In the genomic region with DNA sequence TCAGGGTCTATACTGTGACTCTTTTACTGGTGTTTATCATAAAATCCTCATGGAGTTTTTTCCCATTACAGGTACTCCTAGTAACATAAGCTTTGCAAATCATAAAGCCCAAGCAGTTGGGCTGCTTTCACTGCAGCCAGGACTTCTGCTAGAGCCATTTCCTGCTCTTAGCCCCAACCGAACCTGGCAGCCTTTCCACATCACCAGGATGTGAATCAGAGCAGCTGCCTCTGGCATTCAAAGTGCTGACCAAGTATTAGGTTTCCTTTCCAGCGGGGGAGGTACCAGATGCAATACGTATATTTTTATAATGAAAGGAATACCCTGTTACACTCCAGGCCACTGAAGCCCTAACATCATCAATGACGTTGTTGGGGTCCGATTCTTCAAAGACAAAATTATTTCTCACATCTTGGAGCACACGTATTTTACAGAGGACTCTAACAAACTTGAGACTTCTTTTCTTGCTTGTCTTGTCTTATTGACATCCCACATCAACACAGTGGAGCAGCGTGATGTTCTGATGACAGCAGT, we compare ENCODE assay signal across 13 cellular contexts. TPM values are rescaled to one million over a fixed set of nuclear protein-coding genes. Genes with fewer than 3 reads are reported as not detected.
DNase-seq lines count a peak whose midpoint lies in the region; ATAC-seq, FAIRE-seq and TF ChIP-seq lines count a peak whose summit lies in the region.
"Had no signal": no experiment of that assay in that cellular context is flagged by ENCODE, and none has a peak within 500 bp of the region (broad histone marks: within the 10 kb centered on the region; RNA-seq: fewer than 3 reads in every experiment).

No MANE protein-coding gene starts in this region.

- H3K4me1 ChIP-seq in right lobe of liver: no peaks in the 10 kb centered on the region
- peaks cover 0 to 9% (median 0%) of the 10 kb centered on the region in 4 donors for H3K4me1 ChIP-seq in stomach
- no peaks in the 10 kb centered on the region for H3K4me1 ChIP-seq in ascending aorta
- H3K4me1 ChIP-seq: uterus had no signal

- DNase-seq in DMS153 (lab: John Stamatoyannopoulos, UW) (peak; percentile 85), NCI-H1092 treated with DMSO at 0.1 percent for 48 hours (lab: John Stamatoyannopoulos, UW) (peak; percentile 94), amniotic stem cell (lab: John Stamatoyannopoulos, UW) (peak; percentile 44), right lobe of liver (peak in 1 of 3 donors; percentile 33), stomach (no peak), ascending aorta (ENCODE audit: low spot score in 2 of 2) (no peak), HTR-8/SVneo (ENCODE audit: insufficient read length, low spot score) (no peak)
- DNase-seq: activated CD8-positive, alpha-beta memory T cell treated with anti-CD3 and anti-CD28 coated beads, Interleukin-2, amount 10 ng/mL, durations not matched to agents 7 days and 5 days had no signal

- H3K27ac ChIP-seq in right lobe of liver (no peak overlapping the region), stomach (no peak overlapping the region), ascending aorta (no peak overlapping the region)
- H3K27ac ChIP-seq: SK-N-MC, uterus had no signal

- 49% methylated on average over 7 of the region's 7 CpGs for WGBS in right lobe of liver (ENCODE audit: insufficient coverage, low coverage, low lambda C conversion rate, missing lambda C conversion rate)
- 48 to 67% (median 60%) methylated on average over 7 of the region's 7 CpGs for WGBS in stomach, 5 donors

- TF ChIP-seq CTCF in right lobe of liver (IDR thresholded peaks at IDR 0.05) (no peak), stomach (IDR thresholded peaks at IDR 0.05) (no peak), ascending aorta (IDR thresholded peaks at IDR 0.05) (no peak)

- H3K36me3 ChIP-seq in right lobe of liver (no peaks in the 10 kb centered on the region), stomach (no peaks in the 10 kb centered on the region), ascending aorta (no peaks in the 10 kb centered on the region)
- H3K36me3 ChIP-seq: uterus had no signal

- TF ChIP-seq POLR2A in right lobe of liver (IDR thresholded peaks at IDR 0.05) (no peak), stomach (IDR thresholded peaks at IDR 0.05) (no peak)

- H3K4me3 ChIP-seq in right lobe of liver (no peak overlapping the region), stomach (no peak overlapping the region), ascending aorta (no peak overlapping the region)
- H3K4me3 ChIP-seq: SK-N-MC, uterus had no signal

- FAIRE-seq in HTR-8/SVneo (lab: Jason Lieb, UNC): no peak
- FAIRE-seq: G401.6 had no signal

- ATAC-seq in right lobe of liver (peak in 3 of 4 donors; percentile 16 to 63 (median 50)), GM21423 (IDR thresholded peaks at IDR 0.05; ENCODE audit: unreplicated experiment) (no peak)
- ATAC-seq: activated CD8-positive, alpha-beta memory T cell treated with anti-CD3 and anti-CD28 coated beads, Interleukin-2, amount 10 ng/mL, durations not matched to agents 7 days and 5 days had no signal

- H3K9me3 ChIP-seq in right lobe of liver (no peaks in the 10 kb centered on the region), stomach (no peaks in the 10 kb centered on the region), ascending aorta (no peaks in the 10 kb centered on the region)
- H3K9me3 ChIP-seq: uterus had no signal

- intact Hi-C loops in right lobe of liver (cut with DNase I) (no loop called here), stomach (cut with DNase I; ENCODE audit: low total_unique reads) (no loop called here), ascending aorta (cut with DNase I) (no loop called here)

- no peak for TF ChIP-seq EP300 in stomach (IDR thresholded peaks at IDR 0.05)

- no peaks in the 10 kb centered on the region for H3K27me3 ChIP-seq in right lobe of liver
- H3K27me3 ChIP-seq in stomach: peaks cover 0 to 25% (median 8%) of the 10 kb centered on the region in 3 donors
- no peaks in the 10 kb centered on the region for H3K27me3 ChIP-seq in ascending aorta
- H3K27me3 ChIP-seq: uterus had no signal

RNA-seq across cellular contexts. Expression of gene HTR5A, which starts 3.6 kb away (rescaled TPM):
- total RNA-seq in right lobe of liver (not detected), stomach (not detected), ascending aorta (not detected)
- polyA plus RNA-seq in stomach: not detected
- total RNA-seq: activated CD8-positive, alpha-beta memory T cell treated with anti-CD3 and anti-CD28 coated beads, Interleukin-2, amount 10 ng/mL, durations not matched to agents 7 days and 5 days; neural crest cell; uterus had no signal

Comparison
In these comparisons a context has a peak if more than half of its experiments do, and no peak if none do; other contexts are left out.
1. DNase-seq: peak in DMS153 (single experiment), NCI-H1092 treated with DMSO at 0.1 percent for 48 hours (single experiment) and amniotic stem cell (single experiment); none in stomach (single experiment), ascending aorta (0 of 2) and HTR-8/SVneo (single experiment).